Comparison of ENCODE assay signal across 9 cellular contexts in the genomic region with DNA sequence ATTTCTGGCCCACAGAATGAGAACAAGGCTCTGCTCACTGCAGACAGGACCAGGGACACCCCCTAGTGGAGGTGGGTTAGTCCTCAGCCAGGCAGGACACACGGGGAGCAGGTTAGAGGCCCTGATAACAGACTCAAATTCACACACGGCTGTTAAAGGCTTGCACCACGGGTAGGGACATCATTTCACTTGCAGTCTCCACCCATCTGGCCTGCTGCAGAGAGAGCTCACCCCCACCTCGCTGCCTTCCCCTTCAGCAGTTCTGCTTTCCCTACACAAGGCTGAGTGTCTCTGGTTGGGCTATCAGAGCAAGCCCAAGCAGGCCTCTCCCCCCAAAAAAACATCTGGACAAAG. TPM values are rescaled to one million over a fixed set of nuclear protein-coding genes. Genes with fewer than 3 reads are reported as not detected.
DNase-seq lines count a peak whose midpoint lies in the region; ATAC-seq and TF ChIP-seq lines count a peak whose summit lies in the region.
"Had no signal": no experiment of that assay in that cellular context is flagged by ENCODE, and none has a peak within 500 bp of the region (broad histone marks: within the 10 kb centered on the region; RNA-seq: fewer than 3 reads in every experiment).

No MANE protein-coding gene starts in this region.

- H3K9me3 Mint-ChIP-seq in Calu3 (ENCODE audit: low read depth, unreplicated experiment): no peaks in the 10 kb centered on the region
- H3K9me3 Mint-ChIP-seq in naive thymus-derived CD8-positive, alpha-beta T cell: no peaks in the 10 kb centered on the region

- no peak for ATAC-seq in naive thymus-derived CD8-positive, alpha-beta T cell
- no peak for ATAC-seq in GM19467 (IDR thresholded peaks at IDR 0.05; ENCODE audit: unreplicated experiment)

- H3K27me3 Mint-ChIP-seq in Calu3 (ENCODE audit: unreplicated experiment): no peaks in the 10 kb centered on the region
- H3K27me3 Mint-ChIP-seq in naive thymus-derived CD8-positive, alpha-beta T cell: no peaks in the 10 kb centered on the region

- H3K27ac Mint-ChIP-seq in Calu3 (ENCODE audit: unreplicated experiment): no peak overlapping the region
- H3K27ac Mint-ChIP-seq in naive thymus-derived CD8-positive, alpha-beta T cell: peak overlapping the region in 8 of 10 donors; percentile 89 to 99 (median 96)

- H3K4me1 Mint-ChIP-seq in Calu3 (ENCODE audit: low read depth, unreplicated experiment): no peaks in the 10 kb centered on the region
- H3K4me1 Mint-ChIP-seq in naive thymus-derived CD8-positive, alpha-beta T cell: peaks cover 24 to 55% (median 50%) of the 10 kb centered on the region in 4 donors

- peak; percentile 36 for DNase-seq in Calu3
- peak; percentile 71 to 79 for DNase-seq in Kasumi-1 (lab: John Stamatoyannopoulos, UW)
- no peak for DNase-seq in caudate nucleus (lab: John Stamatoyannopoulos, UW)
- DNase-seq in naive thymus-derived CD8-positive, alpha-beta T cell: no peak
- DNase-seq in glomerular visceral epithelial cell (ENCODE audit: extremely low spot score): no peak
- DNase-seq in NCI-H2081 (lab: John Stamatoyannopoulos, UW): no peak
- DNase-seq in ACHN: no peak

- TF ChIP-seq CTCF in Calu3 (IDR thresholded peaks at IDR 0.05; ENCODE audit: unreplicated experiment): no peak

- intact Hi-C loops in Calu3 (cut with micrococcal nuclease; ENCODE audit: unreplicated experiment): no loop called here

- peak overlapping the region; percentile 75 for H3K27ac ChIP-seq in caudate nucleus (ENCODE audit: low read depth, low read length)
- H3K27ac ChIP-seq: pancreas had no signal

- no TSS peak for BruUV-seq in Calu3 (replicated peaks; lab: Mats Ljungman, UMichigan)

- in situ Hi-C loops in ACHN (cut with HindIII; ENCODE audit: low pct_ligation_motif_present, low pct_unique_long_range_greater_than_20kb, low sequenced_read_pairs): no loop called here

- no peak overlapping the region for H3K4me3 Mint-ChIP-seq in Calu3 (ENCODE audit: low read depth, unreplicated experiment)
- peak overlapping the region in 2 of 10 donors; percentile 8 to 57 for H3K4me3 Mint-ChIP-seq in naive thymus-derived CD8-positive, alpha-beta T cell

- POLR2A ChIA-PET in naive thymus-derived CD8-positive, alpha-beta T cell (lab: Charles Lee): interaction anchor here (0.5 to 15.0 kb wide), 15 partner anchors 9 to 535 kb away, joined by 3 to 359 read pairs (median 3); a partner anchor contains a TSS

- CTCF ChIA-PET in Calu3 (lab: Charles Lee): interaction anchor here (0.6 to 1.4 kb wide), 6 partner anchors 8 to 28 kb away, joined by 3 to 7 read pairs (median 4); a partner anchor contains a TSS

- peaks cover 54% of the 10 kb centered on the region for H3K36me3 Mint-ChIP-seq in Calu3 (ENCODE audit: insufficient read depth, unreplicated experiment)
- peaks cover 0 to 90% (median 19%) of the 10 kb centered on the region in 3 donors for H3K36me3 Mint-ChIP-seq in naive thymus-derived CD8-positive, alpha-beta T cell

RNA-seq across cellular contexts. Expression of a gene that starts 20.6 kb away (rescaled TPM):
- total RNA-seq in Calu3 (2022): 48.4 and 54.1 TPM in 2 replicates
- 10 to 100 TPM; 69.4 to 73.2 TPM for total RNA-seq in naive thymus-derived CD8-positive, alpha-beta T cell
- 10 to 100 TPM in 1 of 3 donors, 1 to 10 TPM in 2; 6.4 to 12.6 (median 6.7) TPM for polyA plus RNA-seq in naive thymus-derived CD8-positive, alpha-beta T cell

Comparison
In these comparisons a context has a peak if more than half of its experiments do, and no peak if none do; other contexts are left out.
1. DNase-seq: peak in Calu3 (single experiment) and Kasumi-1 (2 of 2); none in caudate nucleus (0 of 61), naive thymus-derived CD8-positive, alpha-beta T cell (0 of 10), glomerular visceral epithelial cell (single experiment), NCI-H2081 (0 of 2) and ACHN (single experiment).